Comparison of ENCODE assay signal across 8 cellular contexts in the genomic region with DNA sequence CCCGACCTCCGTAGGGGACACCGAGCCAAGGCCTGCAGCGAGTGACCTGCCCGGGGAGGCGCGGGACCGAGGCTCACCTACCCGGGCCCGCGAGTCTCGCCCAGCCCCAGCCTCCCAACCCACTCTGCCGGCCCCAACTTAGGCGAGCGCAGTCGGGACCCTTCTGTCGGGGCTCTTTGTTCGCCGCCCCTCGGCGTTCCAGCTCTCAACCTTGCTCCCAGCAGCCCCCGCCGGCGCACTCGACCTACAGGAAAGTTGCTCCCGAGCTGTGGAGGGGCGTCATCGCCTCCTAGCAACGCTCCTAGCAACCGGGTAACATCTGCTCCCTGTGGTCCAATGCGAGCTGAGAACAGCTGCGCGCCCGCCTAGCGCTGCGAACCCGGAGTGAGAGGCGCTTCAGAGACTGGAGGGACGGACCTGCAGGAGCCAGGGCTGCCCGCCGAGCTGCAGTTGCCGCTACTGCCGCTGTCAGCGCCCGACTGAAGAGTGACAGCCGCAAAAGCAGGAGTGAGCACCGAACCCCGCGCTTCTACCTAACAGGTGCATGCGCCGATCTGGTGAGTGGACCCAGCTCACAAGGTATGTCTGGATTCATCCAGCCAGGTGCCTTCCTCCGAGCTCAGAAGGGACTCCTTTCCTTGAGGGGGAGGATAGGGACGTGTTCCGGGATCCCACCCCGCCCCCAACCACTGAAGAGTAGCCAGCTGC.
DNase-seq lines count a peak whose midpoint lies in the region; ATAC-seq, FAIRE-seq and TF ChIP-seq lines count a peak whose summit lies in the region.

No MANE protein-coding gene starts in this region.

- no peaks in the 10 kb centered on the region for H4K20me1 ChIP-seq in hepatocyte (ENCODE audit: insufficient read depth, poor library complexity, severe bottlenecking)

- peak; percentile 69 for DNase-seq in GM20000 (ENCODE audit: low spot score)
- DNase-seq in amniotic stem cell (lab: John Stamatoyannopoulos, UW) = peak; percentile 26
- DNase-seq in hepatocyte (ENCODE audit: low spot score) = peak; percentile 88
- DNase-seq in putamen (ENCODE audit: low spot score) = peak; percentile 88
- DNase-seq in urothelium cell line (ENCODE audit: low spot score) = no peak

- no peaks in the 10 kb centered on the region for H3K9me2 ChIP-seq in hepatocyte (replicated peaks; ENCODE audit: insufficient read depth)

- FAIRE-seq in urothelium cell line (lab: Jason Lieb, UNC) = peak; percentile 77

- H3K36me3 ChIP-seq in HUES48 (ENCODE audit: control insufficient read depth, insufficient read depth, low read length) = no peaks in the 10 kb centered on the region
- no peaks in the 10 kb centered on the region for H3K36me3 ChIP-seq in hepatocyte (replicated peaks; ENCODE audit: insufficient read depth, low read depth)

- H3K9me3 ChIP-seq in HUES48 (ENCODE audit: control insufficient read depth, insufficient read depth, low read length) (no peaks in the 10 kb centered on the region), hepatocyte (ENCODE audit: low read depth) (no peaks in the 10 kb centered on the region)

- H3K4me3 ChIP-seq in HUES48 (ENCODE audit: low read depth, low read length) (peak overlapping the region; percentile 64), hepatocyte (peak overlapping the region; percentile 13)

- peak; percentile 30 for TF ChIP-seq CTCF in C4-2B (conservative IDR thresholded peaks at IDR 0.05)
- peak; percentile 18 for TF ChIP-seq CTCF in GM20000 (IDR thresholded peaks at IDR 0.05; ENCODE audit: extremely low read depth, missing control alignments)
- TF ChIP-seq CTCF in hepatocyte (IDR thresholded peaks at IDR 0.05; ENCODE audit: poor library complexity) = peak; percentile 46

- no peak overlapping the region for H2AFZ ChIP-seq in hepatocyte

- no peaks in the 10 kb centered on the region for H3K79me2 ChIP-seq in hepatocyte

- peak overlapping the region; percentile 84 for H3K4me2 ChIP-seq in hepatocyte

- no peak overlapping the region for H3K27ac ChIP-seq in C4-2B
- no peak overlapping the region for H3K27ac ChIP-seq in HUES48 (ENCODE audit: low read depth, low read length)
- H3K27ac ChIP-seq in hepatocyte = no peak overlapping the region

- peaks cover 52% of the 10 kb centered on the region for H3K27me3 ChIP-seq in HUES48 (ENCODE audit: control insufficient read depth, insufficient read depth, low read length)
- peaks cover 65% of the 10 kb centered on the region for H3K27me3 ChIP-seq in hepatocyte

- WGBS in hepatocyte (ENCODE audit: low lambda C conversion rate, missing lambda C conversion rate) = 1% methylated on average over 54 of the region's 55 CpGs

- H3K9ac ChIP-seq in HUES48 (ENCODE audit: low read depth, low read length) = no peak overlapping the region

- H3K4me1 ChIP-seq in HUES48 (ENCODE audit: control insufficient read depth, insufficient read depth, low read length) (peaks cover 4% of the 10 kb centered on the region; the same call in 1 of the 2 replicates), hepatocyte (ENCODE audit: insufficient read depth) (no peaks in the 10 kb centered on the region)

- peak; percentile 98 for ATAC-seq in SK-N-SH treated with all-trans-retinoic acid at 6 μM for 48 hours

TF ChIP-seq in SK-N-SH treated with all-trans-retinoic acid at 6 μM for 48 hours, 23 proteins besides CTCF, POLR2A, EP300 and RAD21:
- no peak for TF ChIP-seq TCF4 (CRISPR knock-in tag; IDR thresholded peaks at IDR 0.05; ENCODE audit: borderline replicate concordance)
- TF ChIP-seq ZNF70 (CRISPR knock-in tag; IDR thresholded peaks at IDR 0.05) = no peak
- TF ChIP-seq BACH2 (CRISPR knock-in tag; IDR thresholded peaks at IDR 0.05; ENCODE audit: borderline replicate concordance) = no peak
- no peak for TF ChIP-seq ZNF8 (CRISPR knock-in tag; IDR thresholded peaks at IDR 0.05)
- no peak for TF ChIP-seq TOX (CRISPR knock-in tag; IDR thresholded peaks at IDR 0.05; ENCODE audit: borderline replicate concordance)
- TF ChIP-seq SNAI2 (CRISPR knock-in tag; IDR thresholded peaks at IDR 0.05) = no peak
- TF ChIP-seq, protein P1, sequence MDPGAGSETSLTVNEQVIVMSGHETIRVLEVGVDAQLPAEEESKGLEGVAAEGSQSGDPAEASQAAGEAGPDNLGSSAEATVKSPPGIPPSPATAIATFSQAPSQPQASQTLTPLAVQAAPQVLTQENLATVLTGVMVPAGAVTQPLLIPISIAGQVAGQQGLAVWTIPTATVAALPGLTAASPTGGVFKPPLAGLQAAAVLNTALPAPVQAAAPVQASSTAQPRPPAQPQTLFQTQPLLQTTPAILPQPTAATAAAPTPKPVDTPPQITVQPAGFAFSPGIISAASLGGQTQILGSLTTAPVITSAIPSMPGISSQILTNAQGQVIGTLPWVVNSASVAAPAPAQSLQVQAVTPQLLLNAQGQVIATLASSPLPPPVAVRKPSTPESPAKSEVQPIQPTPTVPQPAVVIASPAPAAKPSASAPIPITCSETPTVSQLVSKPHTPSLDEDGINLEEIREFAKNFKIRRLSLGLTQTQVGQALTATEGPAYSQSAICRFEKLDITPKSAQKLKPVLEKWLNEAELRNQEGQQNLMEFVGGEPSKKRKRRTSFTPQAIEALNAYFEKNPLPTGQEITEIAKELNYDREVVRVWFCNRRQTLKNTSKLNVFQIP (CRISPR knock-in tag; IDR thresholded peaks at IDR 0.05; ENCODE audit: borderline replicate concordance, low read depth) = no peak
- TF ChIP-seq, protein P2, sequence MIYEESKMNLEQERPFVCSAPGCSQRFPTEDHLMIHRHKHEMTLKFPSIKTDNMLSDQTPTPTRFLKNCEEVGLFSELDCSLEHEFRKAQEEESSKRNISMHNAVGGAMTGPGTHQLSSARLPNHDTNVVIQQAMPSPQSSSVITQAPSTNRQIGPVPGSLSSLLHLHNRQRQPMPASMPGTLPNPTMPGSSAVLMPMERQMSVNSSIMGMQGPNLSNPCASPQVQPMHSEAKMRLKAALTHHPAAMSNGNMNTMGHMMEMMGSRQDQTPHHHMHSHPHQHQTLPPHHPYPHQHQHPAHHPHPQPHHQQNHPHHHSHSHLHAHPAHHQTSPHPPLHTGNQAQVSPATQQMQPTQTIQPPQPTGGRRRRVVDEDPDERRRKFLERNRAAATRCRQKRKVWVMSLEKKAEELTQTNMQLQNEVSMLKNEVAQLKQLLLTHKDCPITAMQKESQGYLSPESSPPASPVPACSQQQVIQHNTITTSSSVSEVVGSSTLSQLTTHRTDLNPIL (CRISPR knock-in tag; IDR thresholded peaks at IDR 0.05; ENCODE audit: low read depth) = no peak
- TF ChIP-seq GLIS3 (CRISPR knock-in tag; IDR thresholded peaks at IDR 0.05) = no peak
- TF ChIP-seq OSR1 (CRISPR knock-in tag; IDR thresholded peaks at IDR 0.05) = no peak
- TF ChIP-seq RARB (CRISPR knock-in tag; IDR thresholded peaks at IDR 0.05) = no peak
